17 cellular contexts compared by ENCODE assay signal in the genomic region with DNA sequence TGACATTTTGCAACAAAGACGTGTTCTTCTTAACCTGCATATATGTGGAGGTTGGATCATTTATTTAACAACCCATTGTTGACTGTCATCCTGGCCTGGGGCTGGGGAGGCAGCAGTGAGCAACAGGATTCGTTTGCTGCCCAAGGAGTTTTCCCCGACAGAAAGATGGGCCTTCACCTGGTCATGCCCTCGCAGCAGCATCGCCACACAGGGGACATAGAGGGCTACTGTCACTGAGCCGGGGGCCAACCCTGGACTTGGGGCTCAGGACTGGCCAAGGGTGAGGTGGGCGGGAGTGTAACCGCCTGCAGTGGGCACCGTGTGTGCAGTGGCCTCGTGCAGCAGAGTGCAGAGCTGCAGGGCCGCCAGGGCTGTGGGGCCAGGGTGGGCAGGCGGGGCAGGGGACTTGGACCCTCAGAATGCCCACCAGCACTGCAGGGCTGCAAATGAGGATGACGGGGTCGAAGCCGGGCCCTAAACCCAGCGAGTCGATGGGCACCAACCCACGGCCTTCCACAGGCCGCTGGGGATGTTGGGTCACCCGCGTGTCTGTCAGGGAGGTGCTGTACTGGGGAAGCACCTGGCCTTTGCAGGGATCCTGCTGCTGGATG. TPM values are rescaled to one million over a fixed set of nuclear protein-coding genes. Genes with fewer than 3 reads are reported as not detected.
DNase-seq lines count a peak whose midpoint lies in the region; ATAC-seq and TF ChIP-seq lines count a peak whose summit lies in the region.
"Had no signal": no experiment of that assay in that cellular context is flagged by ENCODE, and none has a peak within 500 bp of the region (broad histone marks: within the 10 kb centered on the region; RNA-seq: fewer than 3 reads in every experiment).

No MANE protein-coding gene starts in this region.

- no peaks in the 10 kb centered on the region for H3K9me3 ChIP-seq in OCI-LY7 (ENCODE audit: low read length)

- H3K79me2 ChIP-seq in OCI-LY7 (ENCODE audit: insufficient read depth, low read depth, low read length): peaks cover 22% of the 10 kb centered on the region; the same call in 1 of the 2 replicates

- TF ChIP-seq CTCF in OCI-LY7 (conservative IDR thresholded peaks at IDR 0.05; ENCODE audit: low read length): peak; percentile 72
- no peak for TF ChIP-seq CTCF in glutamatergic neuron (IDR thresholded peaks at IDR 0.05; ENCODE audit: partially characterized antibody, unreplicated experiment)

- H3K27me3 Mint-ChIP-seq in stimulated activated naive CD8-positive, alpha-beta T cell treated with anti-CD3 and anti-CD28 coated beads, Interleukin-15, amount 100 ng/mL, for 72 hours: no peaks in the 10 kb centered on the region
- no peaks in the 10 kb centered on the region for H3K27me3 Mint-ChIP-seq in glutamatergic neuron (ENCODE audit: unreplicated experiment)
- H3K27me3 Mint-ChIP-seq: dendritic cell treated with granulocyte-macrophage colony-stimulating factor and Interleukin-4, amounts not matched to agents 40 ng/mL and 50 ng/mL, for 4 days had no signal

- H4K20me1 ChIP-seq in OCI-LY7 (ENCODE audit: insufficient read depth, low read length): no peaks in the 10 kb centered on the region

- CTCF ChIA-PET in OCI-LY7 (lab: Charles Lee; ENCODE audit: unreplicated experiment): interaction anchor here (1.1 kb wide), 1 partner anchor 9 kb away, joined by 3 read pairs; no protein-coding TSS in a partner anchor

- H3K9me2 ChIP-seq in OCI-LY7 (ENCODE audit: insufficient read depth, low read length): no peaks in the 10 kb centered on the region

- peaks cover 49% of the 10 kb centered on the region for H3K36me3 ChIP-seq in OCI-LY7 (ENCODE audit: insufficient read depth, low read length)

- peaks cover 6% of the 10 kb centered on the region for H3K4me1 Mint-ChIP-seq in stimulated activated naive CD8-positive, alpha-beta T cell treated with anti-CD3 and anti-CD28 coated beads, Interleukin-15, amount 100 ng/mL, for 72 hours
- H3K4me1 Mint-ChIP-seq in stimulated activated effector memory CD8-positive, alpha-beta T cell treated with anti-CD3 and anti-CD28 coated beads, Interleukin-12 subunit alpha, Interleukin-12 subunit beta, amount 100 ng/mL, for 72 hours: no peaks in the 10 kb centered on the region
- no peaks in the 10 kb centered on the region for H3K4me1 Mint-ChIP-seq in glutamatergic neuron (ENCODE audit: low read depth, unreplicated experiment)

- H3K9me3 Mint-ChIP-seq in stimulated activated naive CD8-positive, alpha-beta T cell treated with anti-CD3 and anti-CD28 coated beads, Interleukin-15, amount 100 ng/mL, for 72 hours: no peaks in the 10 kb centered on the region
- no peaks in the 10 kb centered on the region for H3K9me3 Mint-ChIP-seq in stimulated activated effector memory CD8-positive, alpha-beta T cell treated with anti-CD3 and anti-CD28 coated beads, Interleukin-12 subunit alpha, Interleukin-12 subunit beta, amount 100 ng/mL, for 72 hours
- peaks cover 6% of the 10 kb centered on the region for H3K9me3 Mint-ChIP-seq in glutamatergic neuron (ENCODE audit: unreplicated experiment)
- H3K9me3 Mint-ChIP-seq: dendritic cell treated with granulocyte-macrophage colony-stimulating factor and Interleukin-4, amounts not matched to agents 40 ng/mL and 50 ng/mL, for 4 days; neural crest cell; T-helper 2 cell treated with Interferon-gamma antibody and Interleukin-4, amounts not matched to agents 5 μg/mL and 100 μg/mL, for 36 hours had no signal

- no peak overlapping the region for H3K4me3 Mint-ChIP-seq in stimulated activated naive CD8-positive, alpha-beta T cell treated with anti-CD3 and anti-CD28 coated beads, Interleukin-15, amount 100 ng/mL, for 72 hours
- no peak overlapping the region for H3K4me3 Mint-ChIP-seq in stimulated activated effector memory CD8-positive, alpha-beta T cell treated with anti-CD3 and anti-CD28 coated beads, Interleukin-12 subunit alpha, Interleukin-12 subunit beta, amount 100 ng/mL, for 72 hours
- H3K4me3 Mint-ChIP-seq in glutamatergic neuron (ENCODE audit: unreplicated experiment): no peak overlapping the region
- H3K4me3 Mint-ChIP-seq: dendritic cell treated with granulocyte-macrophage colony-stimulating factor and Interleukin-4, amounts not matched to agents 40 ng/mL and 50 ng/mL, for 4 days; neural crest cell; T-helper 2 cell treated with Interferon-gamma antibody and Interleukin-4, amounts not matched to agents 5 μg/mL and 100 μg/mL, for 36 hours had no signal

- no peak overlapping the region for H3K27ac ChIP-seq in OCI-LY7 (ENCODE audit: low read depth, low read length, poor library complexity, severe bottlenecking)

- H2AFZ ChIP-seq in OCI-LY7 (ENCODE audit: low read length): no peak overlapping the region

- no peak overlapping the region for H3K4me2 ChIP-seq in OCI-LY7 (ENCODE audit: low read length)

- H3K4me3 ChIP-seq in OCI-LY7 (ENCODE audit: low read depth, low read length, poor library complexity, severe bottlenecking): no peak overlapping the region

- POLR2A ChIA-PET in OCI-LY7 (lab: Charles Lee): interaction anchor here (1.1 to 11.3 kb wide), 3 partner anchors 14 to 19 kb away, joined by 5 to 180 read pairs (median 5); no protein-coding TSS in a partner anchor

- peaks cover 56% of the 10 kb centered on the region for H3K4me1 ChIP-seq in OCI-LY7 (ENCODE audit: insufficient read depth, low read length, poor library complexity, severe bottlenecking)

- no peaks in the 10 kb centered on the region for H3K36me3 Mint-ChIP-seq in stimulated activated effector memory CD8-positive, alpha-beta T cell treated with anti-CD3 and anti-CD28 coated beads, Interleukin-12 subunit alpha, Interleukin-12 subunit beta, amount 100 ng/mL, for 72 hours
- peaks cover 7% of the 10 kb centered on the region for H3K36me3 Mint-ChIP-seq in glutamatergic neuron (ENCODE audit: unreplicated experiment)

- peak; percentile 40 for ATAC-seq in stimulated activated naive CD8-positive, alpha-beta T cell treated with anti-CD3 and anti-CD28 coated beads, Interleukin-15, amount 100 ng/mL, for 72 hours
- ATAC-seq in stimulated activated naive CD8-positive, alpha-beta T cell treated with anti-CD3 and anti-CD28 coated beads, Interleukin-15, Interleukin-2, amounts not matched to agents 100 U/mL and 50 U/mL, for 24 hours: no peak
- no peak for ATAC-seq in GM19328 (IDR thresholded peaks at IDR 0.05; ENCODE audit: unreplicated experiment)
- ATAC-seq in stimulated activated effector memory CD8-positive, alpha-beta T cell treated with anti-CD3 and anti-CD28 coated beads, Interleukin-12 subunit alpha, Interleukin-12 subunit beta, amount 100 ng/mL, for 72 hours: no peak

- no peak overlapping the region for H3K27ac Mint-ChIP-seq in stimulated activated naive CD8-positive, alpha-beta T cell treated with anti-CD3 and anti-CD28 coated beads, Interleukin-15, amount 100 ng/mL, for 72 hours
- no peak overlapping the region for H3K27ac Mint-ChIP-seq in stimulated activated effector memory CD8-positive, alpha-beta T cell treated with anti-CD3 and anti-CD28 coated beads, Interleukin-12 subunit alpha, Interleukin-12 subunit beta, amount 100 ng/mL, for 72 hours
- no peak overlapping the region for H3K27ac Mint-ChIP-seq in glutamatergic neuron (ENCODE audit: unreplicated experiment)
- H3K27ac Mint-ChIP-seq: dendritic cell treated with granulocyte-macrophage colony-stimulating factor and Interleukin-4, amounts not matched to agents 40 ng/mL and 50 ng/mL, for 4 days; T-helper 2 cell treated with Interferon-gamma antibody and Interleukin-4, amounts not matched to agents 5 μg/mL and 100 μg/mL, for 36 hours had no signal

- intact Hi-C loops in OCI-LY7 (cut with micrococcal nuclease; ENCODE audit: unreplicated experiment): no loop called here

- DNase-seq in stimulated activated naive CD8-positive, alpha-beta T cell treated with anti-CD3 and anti-CD28 coated beads, Interleukin-15, amount 100 ng/mL, for 72 hours: no peak
- DNase-seq in stimulated activated naive CD8-positive, alpha-beta T cell treated with anti-CD3 and anti-CD28 coated beads, Interleukin-15, Interleukin-2, amounts not matched to agents 100 U/mL and 50 U/mL, for 24 hours: no peak
- DNase-seq in OCI-LY7 (ENCODE audit: low spot score) (no peak), iPS-NIHi11 (ENCODE audit: low spot score) (peak; percentile 68), LoVo (ENCODE audit: low spot score) (no peak), glutamatergic neuron (no peak)
- DNase-seq in stimulated activated effector memory CD8-positive, alpha-beta T cell treated with anti-CD3 and anti-CD28 coated beads, Interleukin-12 subunit alpha, Interleukin-12 subunit beta, amount 100 ng/mL, for 72 hours (ENCODE audit: low spot score in 2 of 2): no peak
- DNase-seq: activated CD4-positive, alpha-beta T cell treated with anti-CD3 and anti-CD28 coated beads, Interleukin-2, amount 50 U/mL, for 1 hour; amygdala; COR-L47; NCI-H2029; NCI-H526; stimulated activated naive CD4-positive, alpha-beta T cell treated with Interleukin-2 at 50 U/mL for 16 hours had no signal

- no TSS peak for BruUV-seq in OCI-LY7 (replicated peaks; lab: Mats Ljungman, UMichigan)

RNA-seq across cellular contexts. Expression of a gene that starts 11.8 kb away (rescaled TPM):
- total RNA-seq in OCI-LY7 (2014; rRNA removed; shearing (Covaris generic)): 133 and 149 TPM in 2 replicates
- total RNA-seq in OCI-LY7 (2022) (171 and 215 TPM in 2 replicates), glutamatergic neuron (ENCODE audit: unreplicated experiment) (40.4 TPM)
